ENCODE assay signal across 23 cellular contexts in genomic region chr14:77190977-77191376, GRCh38. TPM values are rescaled to one million over a fixed set of nuclear protein-coding genes. Genes with fewer than 3 reads are reported as not detected.
DNase-seq lines count a peak whose midpoint lies in the region; ATAC-seq and TF ChIP-seq lines count a peak whose summit lies in the region.
"Had no signal": no experiment of that assay in that cellular context is flagged by ENCODE, and none has a peak within 500 bp of the region (broad histone marks: within the 10 kb centered on the region; RNA-seq: fewer than 3 reads in every experiment).

No MANE protein-coding gene starts in this region.

- H3K27ac ChIP-seq in sigmoid colon: no peak overlapping the region
- no peak overlapping the region for H3K27ac ChIP-seq in colonic mucosa
- H3K27ac ChIP-seq: C4-2B, SK-N-MC had no signal

- no peak for ATAC-seq in GM19395 (IDR thresholded peaks at IDR 0.05; ENCODE audit: unreplicated experiment)
- ATAC-seq in HG03045 (IDR thresholded peaks at IDR 0.05; ENCODE audit: unreplicated experiment): no peak
- ATAC-seq: HepG2, K562 had no signal

- no peak overlapping the region for H3K4me3 ChIP-seq in Loucy (ENCODE audit: low read length, poor library complexity, severe bottlenecking)
- no peak overlapping the region for H3K4me3 ChIP-seq in choroid plexus epithelial cell (ENCODE audit: low read depth, low read length)
- H3K4me3 ChIP-seq in sigmoid colon: no peak overlapping the region
- no peak overlapping the region for H3K4me3 ChIP-seq in colonic mucosa
- H3K4me3 ChIP-seq: K562, SK-N-MC had no signal

- H3K9me2 ChIP-seq in Loucy (replicated peaks; ENCODE audit: low read depth, low read length): no peaks in the 10 kb centered on the region

- H3K9ac ChIP-seq in Loucy (ENCODE audit: low read depth, low read length, poor library complexity, severe bottlenecking): no peak overlapping the region
- H3K9ac ChIP-seq in colonic mucosa (ENCODE audit: low read depth in 2 of 2, low read length in 2 of 2): no peak overlapping the region

- TF ChIP-seq CTCF in Loucy (conservative IDR thresholded peaks at IDR 0.05; ENCODE audit: low read length) (0 out of 2 replicates have a peak, but pooled peaks have one; percentile 11), choroid plexus epithelial cell (conservative IDR thresholded peaks at IDR 0.05; ENCODE audit: low read depth, low read length) (no peak), sigmoid colon (IDR thresholded peaks at IDR 0.05) (no peak), colonic mucosa (IDR thresholded peaks at IDR 0.05) (no peak)

- 88 to 91% methylated on average over 1 of the region's 1 CpG for WGBS in sigmoid colon, 2 donors

- H3K36me3 ChIP-seq in Loucy (ENCODE audit: insufficient read depth, low read length): no peaks in the 10 kb centered on the region
- H3K36me3 ChIP-seq in sigmoid colon: no peaks in the 10 kb centered on the region
- no peaks in the 10 kb centered on the region for H3K36me3 ChIP-seq in colonic mucosa

- H2AFZ ChIP-seq in Loucy (ENCODE audit: low read length): no peak overlapping the region

- H3K79me2 ChIP-seq in Loucy (ENCODE audit: insufficient read depth, low read length): no peaks in the 10 kb centered on the region

- TF ChIP-seq POLR2A in sigmoid colon (IDR thresholded peaks at IDR 0.05): no peak

- no peaks in the 10 kb centered on the region for H3K4me1 ChIP-seq in Loucy (ENCODE audit: insufficient read depth, low read length, poor library complexity, severe bottlenecking)
- H3K4me1 ChIP-seq in sigmoid colon: no peaks in the 10 kb centered on the region
- no peaks in the 10 kb centered on the region for H3K4me1 ChIP-seq in colonic mucosa

- H3K4me2 ChIP-seq in Loucy (ENCODE audit: low read depth, low read length, poor library complexity, severe bottlenecking): no peak overlapping the region

- TF ChIP-seq EP300 in sigmoid colon (IDR thresholded peaks at IDR 0.05): no peak

- DNase-seq in SIG-M5 treated with dmso at 0.1 percent for 504 hours (lab: John Stamatoyannopoulos, UW; ENCODE audit: unreplicated experiment) (peak; percentile 22), SIG-M5 (lab: John Stamatoyannopoulos, UW) (no peak), choroid plexus epithelial cell (ENCODE audit: low read depth) (peak; percentile 7), sigmoid colon (peak; percentile 3), colonic mucosa (no peak)
- DNase-seq: Calu3; CD8-positive, alpha-beta memory T cell; H7; NCI-H1092 treated with DMSO at 0.1 percent for 48 hours; NCI-H1436 treated with DMSO at 0.1 percent for 48 hours; NCI-H1930; NCI-H345; NCI-H524; NCI-H82; Right ventricle myocardium superior had no signal

- H3K9me3 ChIP-seq in Loucy (ENCODE audit: insufficient read depth, low read depth, low read length) (no peaks in the 10 kb centered on the region), sigmoid colon (no peaks in the 10 kb centered on the region), colonic mucosa (no peaks in the 10 kb centered on the region)

- H4K20me1 ChIP-seq in Loucy (ENCODE audit: insufficient read depth, low read length, poor library complexity, severe bottlenecking): no peaks in the 10 kb centered on the region

- H3F3A ChIP-seq in Loucy (ENCODE audit: low read depth): no peaks in the 10 kb centered on the region

- H3K27me3 ChIP-seq in Loucy (ENCODE audit: insufficient read depth, low read length, poor library complexity, severe bottlenecking) (no peaks in the 10 kb centered on the region), sigmoid colon (peaks cover 0 to 14% (median 6%) of the 10 kb centered on the region in 3 donors), colonic mucosa (no peaks in the 10 kb centered on the region)

- intact Hi-C loops in sigmoid colon (cut with DNase I) (no loop called here), colonic mucosa (cut with DNase I) (no loop called here)

RNA-seq across cellular contexts. Expression of gene TMEM63C, which starts 9.4 kb away (rescaled TPM):
- total RNA-seq in sigmoid colon (1 to 10 TPM in 3 of 4 donors, under 1 TPM in 1; 0.28 to 2.1 (median 1.2) TPM), colonic mucosa (10 to 100 TPM in 1 of 2 donors, 1 to 10 TPM in 1; 5.9 to 13.2 TPM)
- polyA plus RNA-seq in sigmoid colon: 1 to 10 TPM; 1.8 to 6.5 (median 5.5) TPM
- total RNA-seq: K562 had no signal

RNA-seq across cellular contexts. Expression of gene ZDHHC22, which starts 49.4 kb away (rescaled TPM):
- total RNA-seq in sigmoid colon: 1 to 10 TPM in 2 of 4 donors, under 1 TPM in 2; 0.49 to 1.9 (median 1.0) TPM
- under 1 TPM in 1 of 3 donors, not detected in 2; 0.67 TPM for polyA plus RNA-seq in sigmoid colon
- total RNA-seq in colonic mucosa: under 1 TPM; 0.07 to 0.42 TPM
- total RNA-seq: A172; Calu3; CD8-positive, alpha-beta memory T cell; HepG2; K562; Right ventricle myocardium superior had no signal
- polyA plus RNA-seq: CD8-positive, alpha-beta memory T cell; HepG2; K562 had no signal

Comparison
In these comparisons a context has a peak if more than half of its experiments do, and no peak if none do; other contexts are left out.
1. DNase-seq: peak in SIG-M5 treated with dmso at 0.1 percent for 504 hours (single experiment), choroid plexus epithelial cell (single experiment) and sigmoid colon (single experiment); none in SIG-M5 (single experiment) and colonic mucosa (single experiment).